ENCODE assay signal across 22 cellular contexts in the genomic region with DNA sequence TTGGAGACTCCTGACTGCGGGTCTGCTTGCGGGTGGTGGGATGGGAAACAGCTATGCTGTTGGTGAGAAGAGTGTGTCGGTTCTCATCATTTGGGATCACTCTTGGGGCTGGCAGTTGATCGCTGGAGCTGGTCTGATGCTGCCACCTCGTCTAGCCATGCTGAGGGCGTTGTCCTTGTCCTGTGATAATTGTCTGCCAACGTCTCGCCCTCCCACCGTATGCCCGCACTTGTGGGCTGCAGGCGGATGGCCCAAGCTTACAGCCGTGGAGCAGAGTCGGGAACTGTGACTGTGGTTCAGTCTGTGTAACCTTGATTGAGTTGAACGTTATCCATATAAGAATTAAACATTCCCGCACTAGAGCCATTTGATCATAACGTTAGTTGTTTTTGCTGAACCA.
"Had no signal": no experiment of that assay in that cellular context is flagged by ENCODE, and none has a peak within 500 bp of the region (broad histone marks: within the 10 kb centered on the region; RNA-seq: fewer than 3 reads in every experiment).

No MANE protein-coding gene starts in this region.

- H3K36me3 ChIP-seq: neural progenitor cell, tibial artery had no signal

- DNase-seq: cortex of kidney; effector memory CD8-positive, alpha-beta T cell; erythroblast; esophagus squamous epithelium; mesenchymal stem cell; mucosa of descending colon; naive B cell; spleen; stimulated activated CD4-positive, alpha-beta T cell treated with anti-CD3 and anti-CD28 coated beads, Interleukin-4, amount 100 ng/mL, for 4 hours; stimulated activated naive CD8-positive, alpha-beta T cell treated with anti-CD3 and anti-CD28 coated beads, Interleukin-15, Interleukin-2, amounts not matched to agents 100 U/mL and 50 U/mL, for 24 hours; testis; tibial artery had no signal

- H3K9ac ChIP-seq: neural progenitor cell had no signal

- H3K27me3 ChIP-seq: esophagus squamous epithelium, neural progenitor cell, spleen, testis, tibial artery had no signal

- H3K4me3 ChIP-seq: esophagus squamous epithelium, mucosa of descending colon, neural progenitor cell, psoas muscle, skin epidermis, spleen, testis, tibial artery had no signal

- ATAC-seq: effector memory CD8-positive, alpha-beta T cell; left lobe of liver; mucosa of descending colon; natural killer cell treated with Interleukin-12 subunit alpha and Interleukin-12 subunit beta and Interleukin-15 and Interleukin-18, amount 100 ng/mL, for 72 hours; psoas muscle; right cardiac atrium; stimulated activated memory B cell treated with anti-CD40 and anti-IgM and Interleukin-4, amounts not matched to agents 10 μg/mL and 1 μg/mL and 100 μg/mL, for 72 hours; stimulated activated naive CD8-positive, alpha-beta T cell treated with anti-CD3 and anti-CD28 coated beads, Interleukin-15, Interleukin-2, amounts not matched to agents 100 U/mL and 50 U/mL, for 24 hours had no signal

- H3K4me2 ChIP-seq: neural progenitor cell had no signal

- FAIRE-seq: endometrium, frontal cortex, keratinocyte had no signal

- H2AFZ ChIP-seq: neural progenitor cell had no signal

- H3K9me3 ChIP-seq: esophagus squamous epithelium, mucosa of descending colon, psoas muscle, spleen, testis, tibial artery had no signal

- H3K27ac ChIP-seq: neural progenitor cell, psoas muscle, spleen, testis, tibial artery had no signal

- H3K4me1 ChIP-seq: psoas muscle, tibial artery had no signal
